ENCODE assay signal across 8 cellular contexts in the genomic region with DNA sequence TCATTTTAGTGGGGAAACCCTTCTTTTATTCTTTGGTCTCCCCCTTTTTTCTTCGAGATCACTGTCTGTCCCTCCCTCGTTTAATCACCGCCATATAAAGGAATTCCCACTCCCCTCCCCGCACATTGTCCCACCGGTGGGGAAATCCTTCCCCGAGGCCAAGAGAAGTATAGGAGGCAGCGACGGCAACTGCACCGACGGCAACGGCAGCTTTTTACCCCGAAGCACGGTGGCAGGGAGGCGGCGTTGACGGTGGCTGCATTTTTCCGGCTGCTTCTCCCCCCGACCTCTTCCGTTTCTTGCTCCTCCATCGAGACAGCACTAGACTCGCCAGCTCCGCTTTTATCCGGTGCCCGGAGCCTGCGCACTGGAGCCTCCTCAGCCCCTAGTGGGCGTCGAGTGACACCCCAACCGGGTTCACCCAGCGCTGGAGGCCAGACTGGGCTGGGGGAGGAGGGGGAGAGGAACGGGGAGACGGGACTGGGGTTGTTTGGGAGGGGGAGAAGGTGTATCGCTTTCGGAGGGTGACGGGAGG. TPM values are rescaled to one million over a fixed set of nuclear protein-coding genes. Genes with fewer than 3 reads are reported as not detected.
DNase-seq lines count a peak whose midpoint lies in the region; ATAC-seq, FAIRE-seq and TF ChIP-seq lines count a peak whose summit lies in the region.

No MANE protein-coding gene starts in this region.

- H4K20me1 ChIP-seq in keratinocyte (ENCODE audit: control insufficient read depth, extremely low read depth, insufficient read depth, low read length): peaks cover 2% of the 10 kb centered on the region

- DNase-seq in AG04450 (ENCODE audit: low read depth, low spot score): peak; percentile 86
- peak; percentile 92 for DNase-seq in NCI-H2196 (lab: John Stamatoyannopoulos, UW; ENCODE audit: unreplicated experiment)
- peak; percentile 91 for DNase-seq in activated B cell treated with CpG ODN at 0.5 μM for 24 hours
- DNase-seq in central memory CD8-positive, alpha-beta T cell (ENCODE audit: low spot score in 2 of 2): peak; percentile 90 to 96
- peak; percentile 66 for DNase-seq in keratinocyte (ENCODE audit: low read depth, low spot score)
- peak; percentile 86 to 90 (median 90) for DNase-seq in stimulated activated CD4-positive, alpha-beta T cell treated with anti-CD3 and anti-CD28 coated beads, Interleukin-12 subunit alpha, Interleukin-12 subunit beta, amount 100 ng/mL, for 48 hours (ENCODE audit: low read depth in 2 of 3, low spot score in 1 of 3)

- H3K36me3 Mint-ChIP-seq in activated B cell treated with CpG ODN at 0.5 μM for 24 hours (ENCODE audit: low read depth): peaks cover 79% of the 10 kb centered on the region
- peaks cover 60% of the 10 kb centered on the region for H3K36me3 Mint-ChIP-seq in central memory CD8-positive, alpha-beta T cell (ENCODE audit: insufficient read depth)

- peak overlapping the region; percentile 100 for H3K27ac Mint-ChIP-seq in activated B cell treated with CpG ODN at 0.5 μM for 24 hours
- H3K27ac Mint-ChIP-seq in central memory CD8-positive, alpha-beta T cell (ENCODE audit: low read depth): peak overlapping the region; percentile 100

- H3K27me3 ChIP-seq in AG04450 (ENCODE audit: control insufficient read depth, insufficient read depth, low read length) (no peaks in the 10 kb centered on the region), keratinocyte (ENCODE audit: control insufficient read depth, extremely low read depth, insufficient read depth, low read length) (no peaks in the 10 kb centered on the region)

- CTCF ChIA-PET in AG04450 (lab: Charles Lee): interaction anchor here (0.6 to 1.2 kb wide), 7 partner anchors 11 to 475 kb away, joined by 3 read pairs; no protein-coding TSS in a partner anchor
- CTCF ChIA-PET in activated B cell treated with CpG ODN at 0.5 μM for 24 hours (lab: Charles Lee): interaction anchor here (0.6 to 5.6 kb wide), 2 partner anchors 30 to 73 kb away, joined by 3 to 55 read pairs; no protein-coding TSS in a partner anchor

- peak overlapping the region; percentile 97 for H3K4me3 ChIP-seq in AG04450 (ENCODE audit: low read depth, low read length)
- peak overlapping the region; percentile 94 to 100 (median 100) for H3K4me3 ChIP-seq in keratinocyte (ENCODE audit: control insufficient read depth in 2 of 3, extremely low read depth in 1 of 3, insufficient read depth in 2 of 3, low read depth in 1 of 3, low read length in 3 of 3)

- FAIRE-seq in keratinocyte (lab: Jason Lieb, UNC): no peak

- peak overlapping the region; percentile 57 for H2AFZ ChIP-seq in keratinocyte (ENCODE audit: control insufficient read depth, low read length)

- peaks cover 6% of the 10 kb centered on the region; the same call in 1 of the 2 replicates for H3K9me3 ChIP-seq in AG04450 (ENCODE audit: control insufficient read depth, insufficient read depth, low read length)
- H3K9me3 ChIP-seq in keratinocyte (ENCODE audit: control insufficient read depth, low read depth, low read length): no peaks in the 10 kb centered on the region

- H3K4me1 Mint-ChIP-seq in activated B cell treated with CpG ODN at 0.5 μM for 24 hours: peaks cover 53% of the 10 kb centered on the region
- H3K4me1 Mint-ChIP-seq in central memory CD8-positive, alpha-beta T cell: peaks cover 56% of the 10 kb centered on the region

- H3K9me3 Mint-ChIP-seq in activated B cell treated with CpG ODN at 0.5 μM for 24 hours: no peaks in the 10 kb centered on the region
- H3K9me3 Mint-ChIP-seq in central memory CD8-positive, alpha-beta T cell: no peaks in the 10 kb centered on the region

- POLR2A ChIA-PET in AG04450 (lab: Yijun Ruan, JAX) (interaction anchor here (0.5 to 3.9 kb wide), 20 partner anchors 8 to 501 kb away, joined by 3 to 31 read pairs (median 4); a partner anchor contains a TSS), activated B cell treated with CpG ODN at 0.5 μM for 24 hours (lab: Charles Lee) (interaction anchor here (0.6 to 14.0 kb wide), 34 partner anchors 9 to 1863 kb away, joined by 3 to 545 read pairs (median 4); a partner anchor contains a TSS)

- H3K4me2 ChIP-seq in keratinocyte (ENCODE audit: control insufficient read depth, extremely low read depth, insufficient read depth, low read depth, low read length): peak overlapping the region; percentile 81

- intact Hi-C loops in activated B cell treated with CpG ODN at 0.5 μM for 24 hours (cut with micrococcal nuclease): loop anchor here (1.0 to 10.0 kb wide), 10 partner anchors 30 to 1939 kb away; a partner anchor contains a TSS

- no peaks in the 10 kb centered on the region for H3K9me1 ChIP-seq in keratinocyte (ENCODE audit: control insufficient read depth, extremely low read depth, insufficient read depth, low read length)

- ATAC-seq in GM18868 (IDR thresholded peaks at IDR 0.05; ENCODE audit: unreplicated experiment) (peak; percentile 33), HG03108 (IDR thresholded peaks at IDR 0.05; ENCODE audit: unreplicated experiment) (peak; percentile 29), activated B cell treated with CpG ODN at 0.5 μM for 24 hours (ENCODE audit: low read depth) (peak; percentile 57)
- ATAC-seq in central memory CD8-positive, alpha-beta T cell (replicated peaks; ENCODE audit: extremely low read depth, poor library complexity, severe bottlenecking): peak; percentile 60

- peak overlapping the region; percentile 100 for H3K27ac ChIP-seq in AG04450 (ENCODE audit: low read depth, low read length)
- peak overlapping the region; percentile 100 for H3K27ac ChIP-seq in keratinocyte (ENCODE audit: control insufficient read depth, insufficient read depth, low read length)

- peak; percentile 58 for TF ChIP-seq CTCF in AG04450 (IDR thresholded peaks at IDR 0.05; ENCODE audit: low read depth, low read length)
- TF ChIP-seq CTCF in activated B cell treated with CpG ODN at 0.5 μM for 24 hours (IDR thresholded peaks at IDR 0.05): no peak
- TF ChIP-seq CTCF in keratinocyte (optimal IDR thresholded peaks at IDR 0.05 in 1 of 3, IDR thresholded peaks at IDR 0.05 in 1 of 3, conservative IDR thresholded peaks at IDR 0.05 in 1 of 3; ENCODE audit: extremely low read depth in 1 of 3, insufficient read depth in 2 of 3, low read length in 3 of 3): peak; percentile 42 to 64 (median 56)

- H3K36me3 ChIP-seq in keratinocyte (ENCODE audit: control insufficient read depth in 2 of 2, extremely low read depth in 1 of 2, insufficient read depth in 2 of 2, low read length in 2 of 2): no peaks in the 10 kb centered on the region

- peaks cover 91% of the 10 kb centered on the region for H3K79me2 ChIP-seq in keratinocyte (ENCODE audit: control insufficient read depth, insufficient read depth, low read length)

- peak overlapping the region; percentile 96 for H3K4me3 Mint-ChIP-seq in activated B cell treated with CpG ODN at 0.5 μM for 24 hours
- H3K4me3 Mint-ChIP-seq in central memory CD8-positive, alpha-beta T cell: peak overlapping the region; percentile 98

- dilution Hi-C loops in keratinocyte (cut with MboI; ENCODE audit: extremely low pct_ligation_motif_present, low sequenced_read_pairs): no loop called here

- H3K9ac ChIP-seq in keratinocyte (ENCODE audit: control insufficient read depth, extremely low read depth, insufficient read depth, low read length): peak overlapping the region; percentile 100

- no peaks in the 10 kb centered on the region for H3K27me3 Mint-ChIP-seq in activated B cell treated with CpG ODN at 0.5 μM for 24 hours
- H3K27me3 Mint-ChIP-seq in central memory CD8-positive, alpha-beta T cell: no peaks in the 10 kb centered on the region

- peaks cover 17% of the 10 kb centered on the region for H3K4me1 ChIP-seq in keratinocyte (ENCODE audit: control insufficient read depth, extremely low read depth, insufficient read depth, low read length)

RNA-seq across cellular contexts. Expression of a gene that starts 0.7 kb away (rescaled TPM):
- polyA plus RNA-seq in AG04450 (2011; rRNA removed): 13.8 and 24.1 TPM in 2 replicates
- polyA minus RNA-seq in AG04450 (2011; rRNA and poly(A)+ RNA removed): 74.9 and 89.4 TPM in 2 replicates
- total RNA-seq in activated B cell treated with CpG ODN at 0.5 μM for 24 hours: 164 and 183 TPM in 2 replicates
- 3.5 to 12.9 TPM (median 7.9 TPM) in 3 replicates for polyA plus RNA-seq in keratinocyte
- polyA plus RNA-seq in keratinocyte (2011; ENCODE audit: low read depth): 78.4 TPM
- polyA plus RNA-seq in keratinocyte (2011; cell fraction: cytosol; rRNA removed): 7.6 and 7.7 TPM in 2 replicates
- 31.9 and 35.6 TPM in 2 replicates for polyA plus RNA-seq in keratinocyte (2011; cell fraction: nucleus; rRNA removed)
- 21.5 and 27.1 TPM in 2 replicates for polyA plus RNA-seq in keratinocyte (2012; ENCODE audit: low replicate concordance)
- 36.9 to 48.3 TPM (median 41.4 TPM) in 3 replicates for polyA minus RNA-seq in keratinocyte
- 10.4 TPM for polyA minus RNA-seq in keratinocyte (2011; cell fraction: cytosol; rRNA and poly(A)+ RNA removed)
- 39.3 and 68.7 TPM in 2 replicates for polyA minus RNA-seq in keratinocyte (2011; cell fraction: nucleus; rRNA and poly(A)+ RNA removed)

Comparison
In these comparisons a context has a peak if more than half of its experiments do, and no peak if none do; other contexts are left out.
1. Peak in every context shown above with its lines: DNase-seq, ATAC-seq, H3K4me3 ChIP-seq and H3K27ac ChIP-seq.